ENCODE assay signal across 8 cellular contexts in the genomic region with DNA sequence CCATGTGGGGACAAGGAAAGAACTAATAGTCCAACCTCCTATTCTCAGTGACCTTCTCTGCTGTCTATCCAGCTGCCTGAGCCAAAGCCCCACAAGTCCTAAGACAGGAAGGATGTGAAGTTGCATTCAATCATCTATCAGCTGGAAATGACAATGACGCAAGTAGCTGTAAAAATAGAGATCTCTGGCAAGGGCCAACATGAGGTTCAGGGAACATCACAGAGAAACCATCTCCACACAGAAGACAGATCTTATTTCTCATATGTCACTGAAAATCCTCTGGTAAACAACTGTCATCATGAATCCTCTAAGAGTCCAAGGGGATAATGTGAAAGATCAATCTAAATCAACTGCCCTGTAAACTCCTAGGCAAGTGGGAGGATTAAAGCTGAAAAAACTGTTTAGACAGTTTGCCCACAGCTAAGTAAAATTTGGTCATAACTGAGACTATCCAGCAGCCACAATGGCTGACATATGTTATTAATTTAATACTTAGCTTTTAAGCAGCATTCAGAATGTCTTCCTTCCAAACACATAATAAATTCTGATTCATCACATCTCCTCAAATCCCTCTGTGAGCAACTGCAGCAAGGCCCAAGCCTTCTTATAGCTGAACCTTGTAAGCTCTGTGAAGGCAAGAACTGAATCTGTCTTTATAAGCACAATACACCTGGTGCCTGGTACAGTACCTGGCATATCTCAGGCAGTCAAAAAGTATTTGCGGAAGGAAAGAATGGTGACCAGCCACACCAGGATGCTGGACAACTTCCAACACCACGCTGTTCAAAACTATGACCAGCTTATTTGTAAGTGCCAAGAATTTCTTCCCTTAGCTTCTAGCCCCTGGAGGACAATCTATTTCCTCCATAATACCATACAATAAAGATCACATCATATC. TPM values are rescaled to one million over a fixed set of nuclear protein-coding genes. Genes with fewer than 3 reads are reported as not detected.
A peak's percentile ranks its signal among the peaks of the same experiment; 100 is the strongest.
DNase-seq lines count a peak whose midpoint lies in the region; ATAC-seq, FAIRE-seq and TF ChIP-seq lines count a peak whose summit lies in the region.

No MANE protein-coding gene starts in this region.

- ATAC-seq in omental fat pad (ENCODE audit: low FRiP score) (peak; percentile 15), GM21381 (IDR thresholded peaks at IDR 0.05; ENCODE audit: unreplicated experiment) (no peak), GM18502 (IDR thresholded peaks at IDR 0.05; ENCODE audit: poor library complexity, unreplicated experiment) (no peak)

- H3K9ac ChIP-seq in fibroblast of lung (ENCODE audit: insufficient read depth, low read length): no peak overlapping the region

- TF ChIP-seq CTCF in fibroblast of lung (conservative IDR thresholded peaks at IDR 0.05 in 1 of 2, IDR thresholded peaks at IDR 0.05 in 1 of 2; ENCODE audit: low read depth in 1 of 2, low read length in 2 of 2) (no peak), omental fat pad (IDR thresholded peaks at IDR 0.05) (no peak)

- FAIRE-seq in small intestine (lab: Jason Lieb, UNC): no peak

- H3K27me3 ChIP-seq in fibroblast of lung (ENCODE audit: control insufficient read depth, insufficient read depth, low read length) (no peaks in the 10 kb centered on the region), small intestine (ENCODE audit: control insufficient read depth in 2 of 2, insufficient read depth in 2 of 2, low read length in 2 of 2) (no peaks in the 10 kb centered on the region)

- H2AFZ ChIP-seq in fibroblast of lung (ENCODE audit: low read length): no peak overlapping the region

- 61 to 79% (median 69%) methylated on average over 3 of the region's 3 CpGs for WGBS in small intestine, 3 donors

- H4K20me1 ChIP-seq in fibroblast of lung (ENCODE audit: control insufficient read depth, extremely low read depth, insufficient read depth, low read length): no peaks in the 10 kb centered on the region

- H3K79me2 ChIP-seq in fibroblast of lung (ENCODE audit: control insufficient read depth, insufficient read depth, low read length): no peaks in the 10 kb centered on the region

- H3K36me3 ChIP-seq in fibroblast of lung (ENCODE audit: control insufficient read depth, insufficient read depth, low read length): no peaks in the 10 kb centered on the region
- peaks cover 0 to 4% of the 10 kb centered on the region in 2 donors for H3K36me3 ChIP-seq in small intestine (ENCODE audit: control insufficient read depth in 2 of 2, insufficient read depth in 2 of 2, low read length in 2 of 2)

- H3K27ac ChIP-seq in fibroblast of lung (ENCODE audit: insufficient read depth, low read length): peak overlapping the region; percentile 81
- H3K27ac ChIP-seq in small intestine (ENCODE audit: low read depth in 1 of 2, low read length in 1 of 2): peak overlapping the region in 1 of 2 donors; percentile 8

- no peak overlapping the region for H3K4me3 ChIP-seq in fibroblast of lung (replicated peaks in 1 of 4; ENCODE audit: control extremely low read depth in 1 of 4, insufficient read depth in 1 of 4, low read depth in 3 of 4, low read length in 4 of 4)
- H3K4me3 ChIP-seq in small intestine (ENCODE audit: low read depth in 1 of 2, low read length in 2 of 2): no peak overlapping the region

- H3K9me3 ChIP-seq in fibroblast of lung (ENCODE audit: control insufficient read depth, insufficient read depth, low read depth, low read length) (no peaks in the 10 kb centered on the region), small intestine (ENCODE audit: control insufficient read depth, low read depth) (no peaks in the 10 kb centered on the region)

- DNase-seq in DMS53 (lab: John Stamatoyannopoulos, UW): peak; percentile 64
- DNase-seq in RPMI7951 (ENCODE audit: low read depth): peak; percentile 15
- peak; percentile 59 to 73 for DNase-seq in fibroblast of lung (ENCODE audit: low read depth in 2 of 2)
- no peak for DNase-seq in omental fat pad (ENCODE audit: low spot score)
- DNase-seq in NCI-H2196 treated with DMSO at 0.1 percent for 48 hours (lab: John Stamatoyannopoulos, UW; ENCODE audit: unreplicated experiment): no peak
- DNase-seq in small intestine: no peak

- H3K4me1 ChIP-seq in fibroblast of lung (ENCODE audit: control insufficient read depth, extremely low read depth, insufficient read depth, low read length) (peaks cover 14% of the 10 kb centered on the region), small intestine (ENCODE audit: control insufficient read depth in 2 of 2, insufficient read depth in 1 of 2, low read depth in 1 of 2, low read length in 1 of 2) (no peaks in the 10 kb centered on the region)

- H3K4me2 ChIP-seq in fibroblast of lung (ENCODE audit: extremely low read depth, insufficient read depth, low read length): no peak overlapping the region

RNA-seq across cellular contexts. Expression of a gene that starts 52.0 kb away (rescaled TPM):
- 33.5 and 34.8 TPM in 2 replicates for total RNA-seq in RPMI7951 (2014; rRNA removed; shearing (Covaris generic))
- total RNA-seq in fibroblast of lung: 26.5 and 30.9 TPM in 2 replicates
- polyA plus RNA-seq in fibroblast of lung: 33.4 and 43.8 TPM in 2 replicates
- 24.0 and 29.0 TPM in 2 replicates for polyA plus RNA-seq in fibroblast of lung (2012)
- 41.0 and 47.9 TPM in 2 replicates for polyA minus RNA-seq in fibroblast of lung (ENCODE audit: low replicate concordance)
- total RNA-seq in omental fat pad: 100 to 1,000 TPM in 1 of 4 donors, 10 to 100 TPM in 3; 21.0 to 168 (median 34.7) TPM
- 10 to 100 TPM; 15.7 to 17.6 (median 17.0) TPM for polyA plus RNA-seq in small intestine

RNA-seq across cellular contexts. Expression of a gene that starts 53.2 kb away (rescaled TPM):
- total RNA-seq in RPMI7951 (2014; rRNA removed; shearing (Covaris generic)): 33.4 and 36.9 TPM in 2 replicates
- 20.8 and 43.1 TPM in 2 replicates for total RNA-seq in fibroblast of lung
- polyA plus RNA-seq in fibroblast of lung: 35.8 and 40.3 TPM in 2 replicates
- polyA plus RNA-seq in fibroblast of lung (2012): 24.2 and 25.1 TPM in 2 replicates
- 24.2 and 24.6 TPM in 2 replicates for polyA minus RNA-seq in fibroblast of lung (ENCODE audit: low replicate concordance)
- total RNA-seq in omental fat pad: 100 to 1,000 TPM in 2 of 4 donors, 10 to 100 TPM in 2; 30.9 to 139 (median 78.8) TPM
- polyA plus RNA-seq in small intestine: 10 to 100 TPM in 2 of 3 donors, 1 to 10 TPM in 1; 9.5 to 16.5 (median 12.3) TPM

RNA-seq across cellular contexts. Expression of a gene that starts 59.6 kb away (rescaled TPM):
- total RNA-seq in RPMI7951 (2014; rRNA removed; shearing (Covaris generic)): 4.7 and 6.0 TPM in 2 replicates
- total RNA-seq in fibroblast of lung (1.8 and 2.6 TPM in 2 replicates), omental fat pad (1 to 10 TPM; 1.1 to 2.7 (median 1.6) TPM)
- polyA plus RNA-seq in fibroblast of lung (1.7 and 3.4 TPM in 2 replicates), small intestine (1 to 10 TPM in 2 of 3 donors, under 1 TPM in 1; 0.67 to 1.7 (median 1.6) TPM)
- 0.96 and 2.0 TPM in 2 replicates for polyA plus RNA-seq in fibroblast of lung (2012)
- polyA minus RNA-seq in fibroblast of lung (ENCODE audit: low replicate concordance): 0.90 and 1.5 TPM in 2 replicates

RNA-seq across cellular contexts. Expression of a gene that starts 59.9 kb away (rescaled TPM):
- 27.9 and 43.3 TPM in 2 replicates for total RNA-seq in RPMI7951 (2014; rRNA removed; shearing (Covaris generic))
- total RNA-seq in fibroblast of lung: 16.9 and 19.3 TPM in 2 replicates
- polyA plus RNA-seq in fibroblast of lung: 21.1 and 23.0 TPM in 2 replicates
- polyA plus RNA-seq in fibroblast of lung (2012): 23.7 and 28.0 TPM in 2 replicates
- 2.7 TPM in 1 of 2 replicates, not detected in the other for polyA minus RNA-seq in fibroblast of lung (ENCODE audit: low replicate concordance)
- total RNA-seq in omental fat pad: 10 to 100 TPM; 12.2 to 40.0 (median 20.2) TPM
- polyA plus RNA-seq in small intestine: 10 to 100 TPM; 21.2 to 27.7 (median 27.3) TPM

Comparison
In these comparisons a context has a peak if more than half of its experiments do, and no peak if none do; other contexts are left out.
1. DNase-seq: peak in DMS53 (single experiment), RPMI7951 (single experiment) and fibroblast of lung (2 of 2); none in omental fat pad (single experiment), NCI-H2196 treated with DMSO at 0.1 percent for 48 hours (single experiment) and small intestine (single experiment).